8 cellular contexts compared by ENCODE assay signal in genomic region chr15:34986326-34987181, GRCh38. TPM values are rescaled to one million over a fixed set of nuclear protein-coding genes. Genes with fewer than 3 reads are reported as not detected.
A peak's percentile ranks its signal among the peaks of the same experiment; 100 is the strongest.
DNase-seq lines count a peak whose midpoint lies in the region; FAIRE-seq and TF ChIP-seq lines count a peak whose summit lies in the region.

No MANE protein-coding gene starts in this region.

- DNase-seq in GM12892 (ENCODE audit: insufficient read length) (no peak), SK-N-MC (ENCODE audit: low read depth, low spot score) (no peak), fibroblast of the aortic adventitia (ENCODE audit: low read depth) (no peak), sigmoid colon (no peak), SHP77 (lab: John Stamatoyannopoulos, UW) (no peak), CD1c-positive myeloid dendritic cell (ENCODE audit: extremely low spot score) (no peak), GM10248 (ENCODE audit: extremely low spot score) (no peak), HTR-8/SVneo (ENCODE audit: insufficient read length, low spot score) (no peak)

- TF ChIP-seq CTCF in fibroblast of the aortic adventitia (IDR thresholded peaks at IDR 0.05; ENCODE audit: insufficient read depth, low read length) (no peak), sigmoid colon (IDR thresholded peaks at IDR 0.05) (no peak), GM10248 (IDR thresholded peaks at IDR 0.05; ENCODE audit: control extremely low read depth, extremely low read depth, low read depth, missing control alignments) (no peak)

- no peak overlapping the region for H3K27ac ChIP-seq in SK-N-MC
- H3K27ac ChIP-seq in sigmoid colon = peak overlapping the region in 3 of 4 donors; percentile 91 to 95 (median 94)

- H3K4me1 ChIP-seq in sigmoid colon = peaks cover 0 to 36% (median 30%) of the 10 kb centered on the region in 4 donors

- 25 to 47% methylated on average over 6 of the region's 6 CpGs for WGBS in sigmoid colon, 2 donors

- no peak for TF ChIP-seq EP300 in sigmoid colon (IDR thresholded peaks at IDR 0.05)

- intact Hi-C loops in sigmoid colon (cut with DNase I) = loop anchor here (5.0 to 10.0 kb wide), 2 partner anchors 561 to 762 kb away; partner anchors contain the start of genes DPH6 and EMC4

- H3K27me3 ChIP-seq in sigmoid colon = no peaks in the 10 kb centered on the region

- TF ChIP-seq POLR2A in GM12892 (IDR thresholded peaks at IDR 0.05; ENCODE audit: low read depth, low read length) (no peak; the same call in 1 of the 2 replicates), sigmoid colon (IDR thresholded peaks at IDR 0.05) (no peak)

- peak; percentile 82 for FAIRE-seq in GM12892 (lab: Jason Lieb, UNC)
- FAIRE-seq in HTR-8/SVneo (lab: Jason Lieb, UNC) = no peak

- H3K9ac ChIP-seq in SK-N-MC (ENCODE audit: insufficient read length) = peak overlapping the region; percentile 99

- H3K9me3 ChIP-seq in SK-N-MC (ENCODE audit: low read depth, low read length) (no peaks in the 10 kb centered on the region), sigmoid colon (no peaks in the 10 kb centered on the region)

- POLR2A ChIA-PET in GM10248 (lab: Yijun Ruan, JAX) = interaction anchor here (2.6 kb wide), 1 partner anchor 17 kb away, joined by 16 read pairs; the partner anchor contains the start of gene AQR

- H3K36me3 ChIP-seq in SK-N-MC (ENCODE audit: insufficient read depth, low read length) (peaks cover 43% of the 10 kb centered on the region), sigmoid colon (peaks cover 0 to 31% (median 5%) of the 10 kb centered on the region in 4 donors)

- H3K4me3 ChIP-seq in SK-N-MC (peak overlapping the region; percentile 100), fibroblast of the aortic adventitia (ENCODE audit: low read depth, low read length) (peak overlapping the region; percentile 95), sigmoid colon (peak overlapping the region in 3 of 4 donors; percentile 72 to 82 (median 76))

- CTCF ChIA-PET in GM10248 (lab: Yijun Ruan, JAX) = interaction anchor here (1.0 to 1.3 kb wide), 3 partner anchors 9 to 17 kb away, joined by 4 read pairs; partner anchors contain the start of gene AQR

RNA-seq across cellular contexts. Expression of gene ZNF770, which starts 1.5 kb away (rescaled TPM):
- polyA plus RNA-seq in GM12892 (2012; ENCODE audit: missing spikeins) = 29.0 TPM
- total RNA-seq in fibroblast of the aortic adventitia (ENCODE audit: low replicate concordance) (27.4 and 36.8 TPM in 2 replicates), sigmoid colon (10 to 100 TPM; 15.9 to 21.4 (median 19.1) TPM)
- 10 to 100 TPM in 1 of 3 donors, 1 to 10 TPM in 2; 4.8 to 10.7 (median 6.2) TPM for polyA plus RNA-seq in sigmoid colon

RNA-seq across cellular contexts. Expression of gene AQR, which starts 17.0 kb away (rescaled TPM):
- polyA plus RNA-seq in GM12892 (2012; ENCODE audit: missing spikeins) = 12.7 TPM
- total RNA-seq in fibroblast of the aortic adventitia (ENCODE audit: low replicate concordance) (33.0 and 34.6 TPM in 2 replicates), sigmoid colon (10 to 100 TPM; 17.4 to 24.2 (median 21.6) TPM)
- 1 to 10 TPM; 3.7 to 9.6 (median 4.8) TPM for polyA plus RNA-seq in sigmoid colon
